ENCODE assay signal across 26 cellular contexts in the genomic region with DNA sequence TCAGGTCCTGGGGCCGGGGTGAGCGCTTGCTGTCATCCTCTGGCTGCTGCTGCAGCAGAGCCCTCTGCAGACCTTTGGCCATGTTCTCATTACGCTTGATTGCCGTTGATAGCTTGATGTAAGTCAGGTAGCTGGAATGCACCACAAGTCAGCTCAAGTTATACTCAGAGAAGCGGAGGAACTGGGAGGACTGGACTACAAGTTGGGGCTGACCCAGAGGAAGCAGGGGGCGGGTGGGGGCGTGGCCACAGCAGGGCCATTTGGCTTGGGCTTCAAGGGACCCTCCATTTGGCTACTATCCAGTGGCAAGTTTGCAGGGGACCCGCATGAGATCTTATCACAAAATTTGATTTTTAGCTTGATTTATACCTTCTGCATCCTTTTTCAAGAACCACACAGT. TPM values are rescaled to one million over a fixed set of nuclear protein-coding genes. Genes with fewer than 3 reads are reported as not detected.
"Had no signal": no experiment of that assay in that cellular context is flagged by ENCODE, and none has a peak within 500 bp of the region (broad histone marks: within the 10 kb centered on the region; RNA-seq: fewer than 3 reads in every experiment).

No MANE protein-coding gene starts in this region.

- H3K9me3 Mint-ChIP-seq: central memory CD8-positive, alpha-beta T cell; natural killer cell treated with Interleukin-12 subunit alpha and Interleukin-12 subunit beta and Interleukin-15 and Interleukin-18, amount 100 ng/mL, for 72 hours; neural progenitor cell; stimulated activated memory B cell treated with anti-CD40 and anti-IgM and Interleukin-4, amounts not matched to agents 10 μg/mL and 1 μg/mL and 100 μg/mL, for 72 hours; stimulated activated naive CD8-positive, alpha-beta T cell treated with anti-CD3 and anti-CD28 coated beads, Interleukin-15, Interleukin-2, amounts not matched to agents 100 ng/mL and 50 ng/mL, for 24 hours had no signal

- H3K27ac Mint-ChIP-seq: natural killer cell treated with Interleukin-12 subunit alpha and Interleukin-12 subunit beta and Interleukin-15 and Interleukin-18, amount 100 ng/mL, for 72 hours; neural progenitor cell; stimulated activated memory B cell treated with anti-CD40 and anti-IgM and Interleukin-4, amounts not matched to agents 10 μg/mL and 1 μg/mL and 100 μg/mL, for 72 hours; stimulated activated naive CD8-positive, alpha-beta T cell treated with anti-CD3 and anti-CD28 coated beads, Interleukin-15, Interleukin-2, amounts not matched to agents 100 ng/mL and 50 ng/mL, for 24 hours had no signal

- ATAC-seq: heart left ventricle; lower lobe of right lung; natural killer cell treated with Interleukin-12 subunit alpha and Interleukin-12 subunit beta and Interleukin-15 and Interleukin-18, amount 100 ng/mL, for 72 hours; pancreas; right lobe of liver; stimulated activated memory B cell treated with anti-CD40 and anti-IgM and Interleukin-4, amounts not matched to agents 10 μg/mL and 1 μg/mL and 100 μg/mL, for 72 hours; upper lobe of right lung had no signal

- H3K27ac ChIP-seq: dorsolateral prefrontal cortex, heart left ventricle, left ventricle myocardium inferior, lower lobe of right lung, neural progenitor cell, pancreas, prostate gland, right lobe of liver, tibial nerve, upper lobe of right lung had no signal

- H3K4me2 ChIP-seq: neural progenitor cell had no signal

- H3K4me3 Mint-ChIP-seq: central memory CD8-positive, alpha-beta T cell; natural killer cell treated with Interleukin-12 subunit alpha and Interleukin-12 subunit beta and Interleukin-15 and Interleukin-18, amount 100 ng/mL, for 72 hours; neural progenitor cell; stimulated activated memory B cell treated with anti-CD40 and anti-IgM and Interleukin-4, amounts not matched to agents 10 μg/mL and 1 μg/mL and 100 μg/mL, for 72 hours; stimulated activated naive CD8-positive, alpha-beta T cell treated with anti-CD3 and anti-CD28 coated beads, Interleukin-15, Interleukin-2, amounts not matched to agents 100 ng/mL and 50 ng/mL, for 24 hours had no signal

- H2AFZ ChIP-seq: neural progenitor cell had no signal

- FAIRE-seq: frontal cortex, islet of Langerhans, pancreas had no signal

- H3K4me1 ChIP-seq: pancreas, prostate gland, right lobe of liver, tibial nerve had no signal

- H3K9me3 ChIP-seq: heart left ventricle, left ventricle myocardium inferior, lower lobe of right lung, pancreas, prostate gland, right lobe of liver, tibial nerve, upper lobe of right lung had no signal

- H3K27me3 Mint-ChIP-seq: central memory CD8-positive, alpha-beta T cell; natural killer cell treated with Interleukin-12 subunit alpha and Interleukin-12 subunit beta and Interleukin-15 and Interleukin-18, amount 100 ng/mL, for 72 hours; stimulated activated memory B cell treated with anti-CD40 and anti-IgM and Interleukin-4, amounts not matched to agents 10 μg/mL and 1 μg/mL and 100 μg/mL, for 72 hours; stimulated activated naive CD8-positive, alpha-beta T cell treated with anti-CD3 and anti-CD28 coated beads, Interleukin-15, Interleukin-2, amounts not matched to agents 100 ng/mL and 50 ng/mL, for 24 hours had no signal

- H3K4me3 ChIP-seq: dorsolateral prefrontal cortex, heart left ventricle, left ventricle myocardium inferior, lower lobe of right lung, neural progenitor cell, pancreas, prostate gland, right lobe of liver, tibial nerve, upper lobe of right lung had no signal

- H3K9ac ChIP-seq: neural progenitor cell had no signal

- H3K27me3 ChIP-seq: dorsolateral prefrontal cortex, heart left ventricle, neural progenitor cell, pancreas, right lobe of liver, tibial nerve, upper lobe of right lung had no signal

- DNase-seq: cortex of kidney; dorsolateral prefrontal cortex; effector CD8-positive, alpha-beta T cell; heart left ventricle; hippocampal formation; left ventricle myocardium inferior; lower lobe of right lung; mesenchymal stem cell; midbrain; occipital lobe; pancreas; right lobe of liver; stimulated activated CD4-positive, alpha-beta T cell treated with anti-CD3 and anti-CD28 coated beads, Interleukin-4, amount 100 ng/mL, for 24 hours had no signal

RNA-seq across cellular contexts. Expression of a gene that starts 19.0 kb away (rescaled TPM):
- total RNA-seq: frontal cortex, left ventricle myocardium inferior, occipital lobe had no signal

RNA-seq across cellular contexts. Expression of a gene that starts 28.5 kb away (rescaled TPM):
- total RNA-seq: frontal cortex, glomerular endothelial cell, heart left ventricle, left ventricle myocardium inferior, lower lobe of right lung, occipital lobe, temporal lobe, tibial nerve, upper lobe of right lung had no signal

RNA-seq across cellular contexts. Expression of a gene that starts 32.9 kb away (rescaled TPM):
- total RNA-seq: frontal cortex, glomerular endothelial cell, left ventricle myocardium inferior, lower lobe of right lung, occipital lobe, prostate gland, renal cortical epithelial cell, right lobe of liver, temporal lobe, tibial nerve, upper lobe of right lung had no signal
